ENCODE assay signal across 8 cellular contexts in the genomic region with DNA sequence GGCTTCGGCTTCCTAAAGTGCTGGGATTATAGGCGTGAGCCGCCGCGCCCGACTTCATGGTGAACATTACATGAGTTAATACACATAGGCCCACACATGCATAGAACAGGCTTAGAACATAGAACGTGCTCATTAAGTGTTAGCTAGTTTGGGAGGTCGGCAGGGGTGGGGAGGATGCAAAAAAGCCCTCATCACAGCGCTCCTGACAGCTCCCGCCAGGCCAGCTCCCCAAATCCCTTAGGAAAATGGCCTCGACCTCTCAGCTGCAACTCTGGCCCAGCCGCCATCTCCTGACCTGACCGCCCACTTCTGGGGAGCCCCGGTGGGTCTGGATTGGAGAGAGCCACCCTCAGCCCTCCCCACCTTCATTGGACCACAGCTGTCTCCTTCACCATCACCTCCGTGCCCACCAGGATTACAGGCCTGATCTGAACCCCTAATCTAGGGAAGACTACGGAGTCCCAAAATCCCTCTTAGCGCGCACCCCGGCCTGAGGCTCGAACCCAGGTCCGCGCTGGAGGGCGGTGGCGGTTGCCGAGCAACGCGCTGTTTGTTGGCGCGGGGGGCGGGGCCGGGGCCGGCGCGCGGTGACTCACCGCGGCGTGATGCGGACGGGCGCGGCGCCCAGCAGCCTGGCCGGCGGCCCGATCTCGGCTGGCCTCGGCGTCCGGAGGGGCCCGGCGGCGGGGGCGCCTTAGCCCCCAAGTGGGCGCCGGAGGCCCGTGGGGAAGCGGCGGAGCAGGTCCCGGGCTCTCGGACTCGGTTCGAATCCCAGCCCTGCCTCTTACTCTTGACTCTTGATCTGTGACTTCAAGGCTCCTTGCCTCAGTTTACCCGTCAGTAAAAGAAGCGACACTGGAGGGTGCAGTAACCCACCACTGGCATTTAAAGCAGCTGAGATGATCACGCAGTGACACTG. TPM values are rescaled to one million over a fixed set of nuclear protein-coding genes. Genes with fewer than 3 reads are reported as not detected.
DNase-seq lines count a peak whose midpoint lies in the region; TF ChIP-seq lines count a peak whose summit lies in the region.

No MANE protein-coding gene starts in this region.

- H3K4me1 ChIP-seq in SJSA1 (replicated peaks) (peaks cover 69% of the 10 kb centered on the region), osteoblast (ENCODE audit: insufficient read depth, low read length) (peaks cover 60% of the 10 kb centered on the region)

- H3K27ac ChIP-seq in SJSA1: peak overlapping the region; percentile 99
- peak overlapping the region; percentile 100 for H3K27ac ChIP-seq in osteoblast (ENCODE audit: low read depth, low read length)

- peak overlapping the region; percentile 89 for H3K4me2 ChIP-seq in osteoblast (ENCODE audit: insufficient read depth, low read length)

- peak overlapping the region; percentile 32 for H3K4me3 ChIP-seq in AG09309 (ENCODE audit: control insufficient read depth, low read depth, low read length)
- H3K4me3 ChIP-seq in HFF-Myc (replicated peaks; ENCODE audit: low read depth, low read length): peak overlapping the region; percentile 39
- H3K4me3 ChIP-seq in SJSA1: peak overlapping the region; percentile 29
- peak overlapping the region; percentile 65 for H3K4me3 ChIP-seq in osteoblast (ENCODE audit: insufficient read depth, low read length)

- peak overlapping the region; percentile 74 for H2AFZ ChIP-seq in osteoblast (ENCODE audit: low read length)

- H3K9me3 ChIP-seq in SJSA1 (replicated peaks) (no peaks in the 10 kb centered on the region), osteoblast (ENCODE audit: low read depth, low read length) (no peaks in the 10 kb centered on the region)

- no peaks in the 10 kb centered on the region for H3K36me3 ChIP-seq in SJSA1
- no peaks in the 10 kb centered on the region for H3K36me3 ChIP-seq in osteoblast (ENCODE audit: insufficient read depth, low read length)

- DNase-seq in AG09309 (ENCODE audit: low read depth): no peak
- no peak for DNase-seq in HFF-Myc (ENCODE audit: extremely low read depth, low read depth)
- DNase-seq in SJSA1 (ENCODE audit: low read depth in 1 of 2, low spot score in 2 of 2): peak; percentile 82 to 84
- peak in 46 of 56 donors; percentile 24 to 87 (median 60) for DNase-seq in amygdala (lab: John Stamatoyannopoulos, UW)
- peak; percentile 93 for DNase-seq in cardiac septum (ENCODE audit: low spot score)
- DNase-seq in osteoblast (ENCODE audit: insufficient read length, low spot score, missing footprints): peak; percentile 95
- no peak for DNase-seq in NK-92 treated with Interleukin-12 subunit alpha and Interleukin-12 subunit beta, amount 100 ng/mL, for 24 hours (lab: John Stamatoyannopoulos, UW)
- no peak for DNase-seq in NCI-H1048 (lab: John Stamatoyannopoulos, UW)

- intact Hi-C loops in cardiac septum (cut with DNase I): loop anchor here (10.0 kb wide), 2 partner anchors 795 to 1055 kb away; partner anchors contain the start of gene JUNB

- no peaks in the 10 kb centered on the region for H3K79me2 ChIP-seq in osteoblast (ENCODE audit: insufficient read depth, low read length)

- TF ChIP-seq CTCF in AG09309 (IDR thresholded peaks at IDR 0.05; ENCODE audit: control insufficient read depth, insufficient read depth, low read depth, low read length, missing control alignments) (no peak), HFF-Myc (IDR thresholded peaks at IDR 0.05; ENCODE audit: low read depth, low read length, missing control alignments) (no peak), osteoblast (IDR thresholded peaks at IDR 0.05; ENCODE audit: extremely low read depth, low read depth, low read length) (no peak)

- no peaks in the 10 kb centered on the region for H3K27me3 ChIP-seq in SJSA1 (replicated peaks)
- H3K27me3 ChIP-seq in osteoblast (ENCODE audit: insufficient read depth, low read length): no peaks in the 10 kb centered on the region

- no peaks in the 10 kb centered on the region for H4K20me1 ChIP-seq in osteoblast (ENCODE audit: insufficient read depth, low read length)

RNA-seq across cellular contexts. Expression of gene NANOS3, which starts 26.7 kb away (rescaled TPM):
- total RNA-seq in SJSA1 (2014; rRNA removed; shearing (Covaris generic)): 0.50 TPM in 1 of 2 replicates, not detected in the other
- total RNA-seq in cardiac septum (0.78 TPM), osteoblast (0.59 TPM in 1 of 2 replicates, not detected in the other)

RNA-seq across cellular contexts. Expression of gene ZSWIM4, which starts 55.0 kb away (rescaled TPM):
- 1.9 and 2.9 TPM in 2 replicates for total RNA-seq in SJSA1 (2014; rRNA removed; shearing (Covaris generic))
- total RNA-seq in cardiac septum (3.9 TPM), osteoblast (6.8 and 9.0 TPM in 2 replicates)

RNA-seq across cellular contexts. Expression of gene BRME1, which starts 55.7 kb away (rescaled TPM):
- total RNA-seq in SJSA1 (2014; rRNA removed; shearing (Covaris generic)): 0.21 TPM in 1 of 2 replicates, not detected in the other
- total RNA-seq in cardiac septum (0.35 TPM), osteoblast (0.59 and 0.72 TPM in 2 replicates)

RNA-seq across cellular contexts. Expression of gene CC2D1A, which starts 55.8 kb away (rescaled TPM):
- 12.3 and 18.3 TPM in 2 replicates for total RNA-seq in SJSA1 (2014; rRNA removed; shearing (Covaris generic))
- total RNA-seq in cardiac septum (19.5 TPM), osteoblast (19.2 and 22.4 TPM in 2 replicates)

Comparison
In these comparisons a context has a peak if more than half of its experiments do, and no peak if none do; other contexts are left out.
1. DNase-seq: peak in SJSA1 (2 of 2), amygdala (46 of 56), cardiac septum (single experiment) and osteoblast (single experiment); none in AG09309 (single experiment), HFF-Myc (single experiment), NK-92 treated with Interleukin-12 subunit alpha and Interleukin-12 subunit beta, amount 100 ng/mL, for 24 hours (single experiment) and NCI-H1048 (single experiment).
2. Peak in every context shown above with its lines, with median percentiles within 50 percentile points of each other: H3K4me3 ChIP-seq.